In the genomic region with DNA sequence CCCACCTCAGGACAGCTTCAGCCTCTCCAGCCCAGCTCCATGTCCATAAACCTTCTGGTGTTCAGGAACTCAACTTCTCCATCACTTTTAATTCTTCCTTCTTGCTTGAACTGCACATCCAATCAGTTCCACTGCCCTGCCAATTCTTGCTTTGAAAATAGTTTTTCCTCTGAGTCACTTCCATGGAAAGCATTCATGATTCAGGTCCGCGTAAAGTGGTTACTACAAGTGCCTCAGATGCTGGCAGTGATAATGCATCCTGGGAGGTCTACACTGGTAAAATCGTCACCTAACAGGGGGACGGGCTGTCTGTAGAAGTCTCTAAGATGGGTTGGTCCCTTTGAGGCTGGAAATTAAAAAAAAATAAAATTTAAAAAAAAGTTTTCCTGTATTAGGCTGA, we compare ENCODE assay signal across 10 cellular contexts. TPM values are rescaled to one million over a fixed set of nuclear protein-coding genes. Genes with fewer than 3 reads are reported as not detected.
DNase-seq lines count a peak whose midpoint lies in the region; ATAC-seq, FAIRE-seq and TF ChIP-seq lines count a peak whose summit lies in the region.
"Had no signal": no experiment of that assay in that cellular context is flagged by ENCODE, and none has a peak within 500 bp of the region (broad histone marks: within the 10 kb centered on the region; RNA-seq: fewer than 3 reads in every experiment).

No MANE protein-coding gene starts in this region.

- no peak overlapping the region for H3K9ac ChIP-seq in kidney (ENCODE audit: low read length in 2 of 2)

- no peak overlapping the region for H3K4me3 Mint-ChIP-seq in GM23338
- peak overlapping the region; percentile 72 to 79 for H3K4me3 Mint-ChIP-seq in activated T-cell treated with anti-CD3 and anti-CD28 coated beads, Interleukin-2, amount 50 U/mL, for 72 hours

- H3K36me3 ChIP-seq in GM23338 (ENCODE audit: insufficient read depth) (no peaks in the 10 kb centered on the region), kidney (ENCODE audit: control insufficient read depth in 1 of 2, insufficient read depth in 2 of 2, low read length in 2 of 2) (no peaks in the 10 kb centered on the region)

- no peaks in the 10 kb centered on the region for H3K36me3 Mint-ChIP-seq in GM23338 (ENCODE audit: low read depth)
- H3K36me3 Mint-ChIP-seq in activated T-cell treated with anti-CD3 and anti-CD28 coated beads, Interleukin-2, amount 50 U/mL, for 72 hours (ENCODE audit: insufficient read depth in 2 of 2), result peaks cover 2 to 3% of the 10 kb centered on the region in 2 donors

- no peak overlapping the region for H3K27ac Mint-ChIP-seq in GM23338
- H3K27ac Mint-ChIP-seq in activated T-cell treated with anti-CD3 and anti-CD28 coated beads, Interleukin-2, amount 50 U/mL, for 72 hours, result peak overlapping the region; percentile 66

- no peaks in the 10 kb centered on the region for H3F3A ChIP-seq in GM23338 (replicated peaks; ENCODE audit: low read depth)

- no peak overlapping the region for H3K4me2 ChIP-seq in GM23338

- H3K4me1 ChIP-seq in GM23338 (ENCODE audit: insufficient read depth), result no peaks in the 10 kb centered on the region
- no peaks in the 10 kb centered on the region for H3K4me1 ChIP-seq in kidney (ENCODE audit: control insufficient read depth in 1 of 2, insufficient read depth in 1 of 2, low read depth in 1 of 2, low read length in 2 of 2)

- in situ Hi-C loops in ACHN (cut with HindIII; ENCODE audit: low pct_ligation_motif_present, low pct_unique_long_range_greater_than_20kb, low sequenced_read_pairs), result no loop called here

- H3K4me3 ChIP-seq in GM23338 (no peak overlapping the region), kidney (ENCODE audit: low read length in 2 of 2) (no peak overlapping the region)

- no peaks in the 10 kb centered on the region; the same call in 1 of the 3 replicates for H3K9me3 Mint-ChIP-seq in GM23338
- peaks cover 2% of the 10 kb centered on the region in 2 donors for H3K9me3 Mint-ChIP-seq in activated T-cell treated with anti-CD3 and anti-CD28 coated beads, Interleukin-2, amount 50 U/mL, for 72 hours

- peaks cover 8% of the 10 kb centered on the region; the same call in 1 of the 2 replicates for H3K9me2 ChIP-seq in GM23338 (ENCODE audit: insufficient read depth)

- DNase-seq in ACHN (peak; percentile 39), GM23338 (ENCODE audit: low spot score) (no peak), glomerular visceral epithelial cell (ENCODE audit: extremely low spot score) (peak; percentile 63), hypothalamus (lab: John Stamatoyannopoulos, UW) (no peak), NCI-H1092 treated with DMSO at 0.1 percent for 48 hours (lab: John Stamatoyannopoulos, UW) (no peak), kidney (no peak), GM19238 (ENCODE audit: insufficient read length, low spot score) (no peak)
- DNase-seq in activated T-cell treated with anti-CD3 and anti-CD28 coated beads, Interleukin-2, amount 50 U/mL, for 72 hours, result peak; percentile 11 to 38
- DNase-seq: NCI-H446 had no signal

- intact Hi-C loops in kidney (cut with DNase I), result no loop called here

- peaks cover 5% of the 10 kb centered on the region for H3K27me3 Mint-ChIP-seq in GM23338 (ENCODE audit: insufficient read depth, low read depth, poor library complexity)
- H3K27me3 Mint-ChIP-seq in activated T-cell treated with anti-CD3 and anti-CD28 coated beads, Interleukin-2, amount 50 U/mL, for 72 hours (ENCODE audit: low read depth), result peaks cover 21% of the 10 kb centered on the region

- FAIRE-seq in kidney (lab: Jason Lieb, UNC), result no peak
- FAIRE-seq: colon had no signal

- H3K79me2 ChIP-seq in GM23338 (replicated peaks; ENCODE audit: insufficient read depth), result no peaks in the 10 kb centered on the region

- TF ChIP-seq CTCF in GM23338 (conservative IDR thresholded peaks at IDR 0.05; ENCODE audit: low read depth in 2 of 2) (no peak), kidney (IDR thresholded peaks at IDR 0.05; ENCODE audit: borderline replicate concordance, extremely low read depth, insufficient read depth) (no peak)

- H3K9me3 ChIP-seq in kidney (ENCODE audit: control insufficient read depth in 1 of 2, low read length in 2 of 2), result no peaks in the 10 kb centered on the region

- peaks cover 2% of the 10 kb centered on the region; the same call in 1 of the 3 replicates for H3K4me1 Mint-ChIP-seq in GM23338
- peaks cover 45% of the 10 kb centered on the region for H3K4me1 Mint-ChIP-seq in activated T-cell treated with anti-CD3 and anti-CD28 coated beads, Interleukin-2, amount 50 U/mL, for 72 hours (ENCODE audit: low read depth)

- no peak for ATAC-seq in GM23338
- peak; percentile 74 to 77 for ATAC-seq in activated T-cell treated with anti-CD3 and anti-CD28 coated beads, Interleukin-2, amount 50 U/mL, for 72 hours (replicated peaks in 1 of 2)

- H3K27ac ChIP-seq in GM23338 (ENCODE audit: low read depth) (no peak overlapping the region), kidney (ENCODE audit: low read depth in 2 of 2, low read length in 2 of 2) (no peak overlapping the region)

- no peaks in the 10 kb centered on the region for H4K20me1 ChIP-seq in GM23338 (replicated peaks; ENCODE audit: insufficient read depth)

- H2AFZ ChIP-seq in GM23338, result peak overlapping the region; percentile 38; the same call in 1 of the 2 replicates

- no peaks in the 10 kb centered on the region for H3K27me3 ChIP-seq in GM23338 (ENCODE audit: insufficient read depth)

TF ChIP-seq in GM23338, 12 proteins besides CTCF, POLR2A, EP300 and RAD21 (continues in another document):
- TF ChIP-seq ZNF331 (CRISPR knock-in tag; IDR thresholded peaks at IDR 0.05; ENCODE audit: low read depth) (no peak), STAT1 (IDR thresholded peaks at IDR 0.05; ENCODE audit: unreplicated experiment) (no peak), CREB1 (CRISPR knock-in tag; IDR thresholded peaks at IDR 0.05; ENCODE audit: low read depth) (no peak), POLR2AphosphoS5 (IDR thresholded peaks at IDR 0.05; ENCODE audit: low read depth) (no peak)
- TF ChIP-seq, protein P1, sequence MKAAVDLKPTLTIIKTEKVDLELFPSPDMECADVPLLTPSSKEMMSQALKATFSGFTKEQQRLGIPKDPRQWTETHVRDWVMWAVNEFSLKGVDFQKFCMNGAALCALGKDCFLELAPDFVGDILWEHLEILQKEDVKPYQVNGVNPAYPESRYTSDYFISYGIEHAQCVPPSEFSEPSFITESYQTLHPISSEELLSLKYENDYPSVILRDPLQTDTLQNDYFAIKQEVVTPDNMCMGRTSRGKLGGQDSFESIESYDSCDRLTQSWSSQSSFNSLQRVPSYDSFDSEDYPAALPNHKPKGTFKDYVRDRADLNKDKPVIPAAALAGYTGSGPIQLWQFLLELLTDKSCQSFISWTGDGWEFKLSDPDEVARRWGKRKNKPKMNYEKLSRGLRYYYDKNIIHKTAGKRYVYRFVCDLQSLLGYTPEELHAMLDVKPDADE (IDR thresholded peaks at IDR 0.05), result no peak

RNA-seq across cellular contexts. Expression of a gene that starts 25.9 kb away (rescaled TPM):
- total RNA-seq in GM23338 (2014; rRNA removed; shearing (Covaris generic)), result 4.9 and 5.2 TPM in 2 replicates
- polyA plus RNA-seq in GM23338 (2016; fragmentation: Nextera tagmentation; extraction: Ambion mirVana) (3.7 and 4.2 TPM in 2 replicates), kidney (ENCODE audit: insufficient read depth, low read depth, low replicate concordance) (55.3 TPM)
- total RNA-seq in activated T-cell treated with anti-CD3 and anti-CD28 coated beads, Interleukin-2, amount 50 U/mL, for 72 hours, result 10 to 100 TPM; 11.7 to 13.3 TPM
- total RNA-seq in kidney, result 31.3 TPM

RNA-seq across cellular contexts. Expression of a gene that starts 27.9 kb away (rescaled TPM):
- total RNA-seq in GM23338 (2014; rRNA removed; shearing (Covaris generic)), result 1.2 and 1.5 TPM in 2 replicates
- polyA plus RNA-seq in GM23338 (2016; fragmentation: Nextera tagmentation; extraction: Ambion mirVana) (0.92 and 1.1 TPM in 2 replicates), kidney (ENCODE audit: insufficient read depth, low read depth, low replicate concordance) (2.1 TPM)
- 1 to 10 TPM in 1 of 2 donors, under 1 TPM in 1; 0.82 to 1.6 TPM for total RNA-seq in activated T-cell treated with anti-CD3 and anti-CD28 coated beads, Interleukin-2, amount 50 U/mL, for 72 hours
- total RNA-seq in kidney, result 10.1 TPM

Comparison
In these comparisons a context has a peak if more than half of its experiments do, and no peak if none do; other contexts are left out.
1. DNase-seq: peak in ACHN (single experiment), activated T-cell treated with anti-CD3 and anti-CD28 coated beads, Interleukin-2, amount 50 U/mL, for 72 hours (2 of 2) and glomerular visceral epithelial cell (single experiment); none in GM23338 (single experiment), hypothalamus (0 of 51), NCI-H1092 treated with DMSO at 0.1 percent for 48 hours (single experiment), kidney (single experiment) and GM19238 (single experiment).